16 cellular contexts compared by ENCODE assay signal in the genomic region with DNA sequence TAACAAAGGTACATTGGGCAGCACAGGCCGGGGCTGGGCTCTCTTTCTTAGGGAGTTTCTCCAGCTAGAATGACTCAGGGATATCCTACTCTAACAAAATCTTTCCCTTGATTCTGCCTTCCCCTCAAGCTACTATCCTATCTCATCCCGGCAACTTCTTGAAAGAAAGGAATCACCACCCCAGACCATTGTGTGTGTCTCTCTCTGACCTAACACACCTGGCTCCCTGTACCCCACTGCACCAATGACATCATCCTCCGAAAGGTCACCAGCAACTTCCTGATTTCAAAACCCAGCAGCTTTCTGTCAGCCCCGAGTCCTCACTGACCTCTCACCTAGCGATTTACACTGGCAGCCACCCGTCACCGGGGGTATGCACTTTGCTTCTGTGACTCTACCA.
DNase-seq lines count a peak whose midpoint lies in the region; ATAC-seq, FAIRE-seq and TF ChIP-seq lines count a peak whose summit lies in the region.
"Had no signal": no experiment of that assay in that cellular context is flagged by ENCODE, and none has a peak within 500 bp of the region (broad histone marks: within the 10 kb centered on the region; RNA-seq: fewer than 3 reads in every experiment).

No MANE protein-coding gene starts in this region.

- no peaks in the 10 kb centered on the region for H3K9me3 ChIP-seq in astrocyte (ENCODE audit: insufficient read depth, low read depth, low read length)
- no peaks in the 10 kb centered on the region for H3K9me3 ChIP-seq in CD8-positive, alpha-beta T cell (ENCODE audit: low read length)
- no peaks in the 10 kb centered on the region for H3K9me3 ChIP-seq in gastrocnemius medialis
- H3K9me3 ChIP-seq: MG63, right atrium auricular region had no signal

- H3K36me3 ChIP-seq in astrocyte (ENCODE audit: insufficient read depth, low read length), result no peaks in the 10 kb centered on the region
- no peaks in the 10 kb centered on the region for H3K36me3 ChIP-seq in CD8-positive, alpha-beta T cell (ENCODE audit: insufficient read depth, low read length)
- no peaks in the 10 kb centered on the region for H3K36me3 ChIP-seq in gastrocnemius medialis
- H3K36me3 ChIP-seq: MG63, right atrium auricular region had no signal

- ATAC-seq in omental fat pad (ENCODE audit: low FRiP score) (peak; percentile 13), gastrocnemius medialis (no peak), GM18858 (IDR thresholded peaks at IDR 0.05; ENCODE audit: unreplicated experiment) (no peak)
- no peak for ATAC-seq in CD8-positive, alpha-beta T cell

- peaks cover under 1% of the 10 kb centered on the region for H3K9me3 Mint-ChIP-seq in astrocyte (ENCODE audit: unreplicated experiment)
- H3K9me3 Mint-ChIP-seq in CD8-positive, alpha-beta T cell, result no peaks in the 10 kb centered on the region

- peak overlapping the region; percentile 86 for H3K27ac Mint-ChIP-seq in astrocyte (ENCODE audit: unreplicated experiment)
- no peak overlapping the region for H3K27ac Mint-ChIP-seq in CD8-positive, alpha-beta T cell

- no peak for TF ChIP-seq CTCF in GM13977 (IDR thresholded peaks at IDR 0.05; ENCODE audit: extremely low read depth, insufficient read depth, missing control alignments)
- no peak for TF ChIP-seq CTCF in astrocyte (IDR thresholded peaks at IDR 0.05; ENCODE audit: insufficient read depth, low read depth, low read length)
- TF ChIP-seq CTCF in omental fat pad (IDR thresholded peaks at IDR 0.05), result no peak
- TF ChIP-seq CTCF in CD8-positive, alpha-beta T cell (IDR thresholded peaks at IDR 0.05), result no peak
- no peak for TF ChIP-seq CTCF in gastrocnemius medialis (IDR thresholded peaks at IDR 0.05 in 4 of 5, conservative IDR thresholded peaks at IDR 0.05 in 1 of 5)

- no peaks in the 10 kb centered on the region for H4K20me1 ChIP-seq in astrocyte (ENCODE audit: insufficient read depth, low read length)

- peak; percentile 28 for DNase-seq in GM13977 (ENCODE audit: low spot score)
- DNase-seq in HuH-7.5 (ENCODE audit: low spot score), result peak; percentile 57
- DNase-seq in astrocyte (ENCODE audit: low read depth), result no peak
- no peak for DNase-seq in omental fat pad (ENCODE audit: low spot score)
- DNase-seq in CD8-positive, alpha-beta T cell, result no peak
- DNase-seq in gastrocnemius medialis, result no peak
- no peak for DNase-seq in retina
- DNase-seq: amniotic stem cell, dermis blood vessel endothelial cell, MG63, midbrain, NCI-H446 treated with DMSO at 0.1 percent for 48 hours, SHP77 had no signal

- no peak overlapping the region for H3K9ac ChIP-seq in astrocyte (ENCODE audit: low read length)

- POLR2A ChIA-PET in CD8-positive, alpha-beta T cell (lab: Charles Lee), result no interaction called here

- no peak for FAIRE-seq in astrocyte (lab: Jason Lieb, UNC)

- in situ Hi-C loops in GM13977 (cut with MboI; ENCODE audit: low pct_unique_long_range_greater_than_20kb, low sequenced_read_pairs, unreplicated experiment), result no loop called here
- in situ Hi-C loops in gastrocnemius medialis (cut with MboI; ENCODE audit: low sequenced_read_pairs in 4 of 4), result no loop called here

- intact Hi-C loops in CD8-positive, alpha-beta T cell (cut with DNase I, micrococcal nuclease), result no loop called here
- intact Hi-C loops in gastrocnemius medialis (cut with DNase I; ENCODE audit: low total_unique reads), result no loop called here

- H3K4me3 ChIP-seq in astrocyte (ENCODE audit: insufficient read depth, low read depth, low read length) (no peak overlapping the region), gastrocnemius medialis (no peak overlapping the region)
- H3K4me3 ChIP-seq in CD8-positive, alpha-beta T cell (ENCODE audit: low read depth, low read length), result no peak overlapping the region
- H3K4me3 ChIP-seq: MG63, right atrium auricular region had no signal

- H3K27me3 ChIP-seq in astrocyte (ENCODE audit: insufficient read depth, low read length) (no peaks in the 10 kb centered on the region), gastrocnemius medialis (no peaks in the 10 kb centered on the region)
- H3K27me3 ChIP-seq in CD8-positive, alpha-beta T cell (ENCODE audit: insufficient read depth, low read length), result no peaks in the 10 kb centered on the region
- H3K27me3 ChIP-seq: MG63, right atrium auricular region had no signal

- H2AFZ ChIP-seq in astrocyte (ENCODE audit: low read depth, low read length), result no peak overlapping the region

- H3K36me3 Mint-ChIP-seq in astrocyte (ENCODE audit: low read depth, unreplicated experiment), result peaks cover 2% of the 10 kb centered on the region
- no peaks in the 10 kb centered on the region for H3K36me3 Mint-ChIP-seq in CD8-positive, alpha-beta T cell

- H3K27me3 Mint-ChIP-seq in astrocyte (ENCODE audit: low read depth, unreplicated experiment), result peaks cover 17% of the 10 kb centered on the region
- H3K27me3 Mint-ChIP-seq in CD8-positive, alpha-beta T cell (ENCODE audit: low read depth), result no peaks in the 10 kb centered on the region

- H3K27ac ChIP-seq in astrocyte (ENCODE audit: low read depth, low read length), result no peak overlapping the region
- H3K27ac ChIP-seq in CD8-positive, alpha-beta T cell (ENCODE audit: low read depth, low read length), result no peak overlapping the region
- no peak overlapping the region for H3K27ac ChIP-seq in gastrocnemius medialis
- H3K27ac ChIP-seq: C4-2B, right atrium auricular region had no signal

- peaks cover 4% of the 10 kb centered on the region for H3K4me1 Mint-ChIP-seq in astrocyte (ENCODE audit: low read depth, unreplicated experiment)
- H3K4me1 Mint-ChIP-seq in CD8-positive, alpha-beta T cell (ENCODE audit: low read depth), result peaks cover 23% of the 10 kb centered on the region

- no peaks in the 10 kb centered on the region for H3K79me2 ChIP-seq in astrocyte (ENCODE audit: insufficient read depth, low read length)

- H3K4me3 Mint-ChIP-seq in astrocyte (ENCODE audit: unreplicated experiment), result no peak overlapping the region
- H3K4me3 Mint-ChIP-seq in CD8-positive, alpha-beta T cell, result no peak overlapping the region

- H3K4me1 ChIP-seq in astrocyte (ENCODE audit: insufficient read depth, low read length) (no peaks in the 10 kb centered on the region), gastrocnemius medialis (no peaks in the 10 kb centered on the region)
- peaks cover 15% of the 10 kb centered on the region for H3K4me1 ChIP-seq in CD8-positive, alpha-beta T cell (ENCODE audit: insufficient read depth, low read length)
- H3K4me1 ChIP-seq: right atrium auricular region had no signal

- no peak for TF ChIP-seq POLR2A in gastrocnemius medialis (IDR thresholded peaks at IDR 0.05)

- H3K4me2 ChIP-seq in astrocyte (ENCODE audit: low read length), result no peak overlapping the region

- CTCF ChIA-PET in CD8-positive, alpha-beta T cell (lab: Charles Lee), result interaction anchor here (1.0 kb wide), 1 partner anchor 207 kb away, joined by 5 read pairs; no protein-coding TSS in a partner anchor

Comparison
In these comparisons a context has a peak if more than half of its experiments do, and no peak if none do; other contexts are left out.
1. DNase-seq: peak in GM13977 (single experiment) and HuH-7.5 (single experiment); none in astrocyte (single experiment), omental fat pad (single experiment), CD8-positive, alpha-beta T cell (0 of 7), gastrocnemius medialis (0 of 2) and retina (single experiment).